19 cellular contexts compared by ENCODE assay signal in the genomic region with DNA sequence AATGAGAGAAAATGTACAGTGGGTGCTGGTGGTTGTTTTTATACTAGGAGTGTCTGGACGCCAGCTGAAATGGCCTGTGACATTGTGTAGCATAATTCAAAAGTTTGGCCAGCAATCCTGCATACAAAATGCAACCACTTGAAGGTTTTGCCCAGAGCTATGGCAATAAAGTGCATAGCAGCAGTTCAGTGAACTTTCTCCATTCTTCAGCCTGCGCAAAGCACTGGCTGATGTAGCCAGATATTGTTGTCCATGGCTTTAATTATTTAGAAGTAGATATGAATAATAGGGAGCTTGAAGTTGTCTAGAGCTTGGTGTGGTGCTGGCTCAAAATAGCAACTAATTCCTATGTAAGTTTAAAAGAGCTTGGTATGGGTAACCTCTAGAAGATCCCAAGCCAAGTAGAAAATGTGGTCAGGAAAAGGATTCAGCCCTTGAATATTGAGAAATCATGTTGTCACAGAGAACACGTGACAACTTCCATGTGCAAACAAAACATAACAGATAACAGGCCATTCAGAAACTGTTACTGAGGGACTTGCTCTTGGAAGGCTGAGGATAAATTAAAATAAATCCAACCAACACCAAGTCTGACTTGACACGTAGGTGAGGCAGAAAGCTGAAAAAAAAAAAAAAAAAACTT. TPM values are rescaled to one million over a fixed set of nuclear protein-coding genes. Genes with fewer than 3 reads are reported as not detected.
DNase-seq lines count a peak whose midpoint lies in the region; ATAC-seq and TF ChIP-seq lines count a peak whose summit lies in the region.
"Had no signal": no experiment of that assay in that cellular context is flagged by ENCODE, and none has a peak within 500 bp of the region (broad histone marks: within the 10 kb centered on the region; RNA-seq: fewer than 3 reads in every experiment).

No MANE protein-coding gene starts in this region.

- H3K4me2 ChIP-seq in mesenchymal stem cell (ENCODE audit: low read length, poor library complexity, severe bottlenecking), result no peak overlapping the region

- no peak overlapping the region for H3K14ac ChIP-seq in mesenchymal stem cell (ENCODE audit: low read length in 2 of 2)

- H3K4me3 ChIP-seq in epithelial cell of esophagus (ENCODE audit: low read length) (no peak overlapping the region), mesenchymal stem cell (ENCODE audit: insufficient read depth in 1 of 2, low read depth in 1 of 2, low read length in 2 of 2) (no peak overlapping the region), suprapubic skin (no peak overlapping the region)
- H3K4me3 ChIP-seq: Peyer's patch, sigmoid colon had no signal

- no peak overlapping the region for H4K8ac ChIP-seq in mesenchymal stem cell (ENCODE audit: low read length)

- H3K27ac ChIP-seq in mesenchymal stem cell (ENCODE audit: low read length, poor library complexity, severe bottlenecking), result no peak overlapping the region
- H3K27ac ChIP-seq in suprapubic skin, result no peak overlapping the region
- H3K27ac ChIP-seq: Peyer's patch, sigmoid colon, VCaP had no signal

- H3K36me3 ChIP-seq in mesenchymal stem cell (ENCODE audit: control insufficient read depth in 1 of 2, insufficient read depth in 2 of 2, low read depth in 1 of 2, low read length in 2 of 2) (no peaks in the 10 kb centered on the region), suprapubic skin (no peaks in the 10 kb centered on the region)
- H3K36me3 ChIP-seq: Peyer's patch, sigmoid colon had no signal

- TF ChIP-seq EP300 in suprapubic skin (IDR thresholded peaks at IDR 0.05), result no peak

- peak overlapping the region in 1 of 2 experiments; percentile 12 for H3K18ac ChIP-seq in mesenchymal stem cell (ENCODE audit: low read depth in 1 of 2, low read length in 2 of 2)

- no peak for TF ChIP-seq CTCF in epithelial cell of esophagus (IDR thresholded peaks at IDR 0.05; ENCODE audit: insufficient read depth, low read depth, low read length, missing control alignments)
- TF ChIP-seq CTCF in suprapubic skin (IDR thresholded peaks at IDR 0.05), result no peak

- no peak overlapping the region for H2BK12ac ChIP-seq in mesenchymal stem cell (ENCODE audit: low read length in 2 of 2)

- H3K79me1 ChIP-seq in mesenchymal stem cell (replicated peaks; ENCODE audit: low read length, poor library complexity, severe bottlenecking), result no peaks in the 10 kb centered on the region

- no peak overlapping the region for H3K9ac ChIP-seq in mesenchymal stem cell (ENCODE audit: low read length)

- no peak overlapping the region for H3K23ac ChIP-seq in mesenchymal stem cell (ENCODE audit: low read length in 2 of 2)

- no peak overlapping the region for H4K91ac ChIP-seq in mesenchymal stem cell (ENCODE audit: low read length)

- H2AK5ac ChIP-seq in mesenchymal stem cell (ENCODE audit: low read length, severe bottlenecking), result no peak overlapping the region

- DNase-seq in DMS153 (lab: John Stamatoyannopoulos, UW), result peak; percentile 48
- DNase-seq in NCI-H2029 treated with DMSO at 0.1 percent for 48 hours (lab: John Stamatoyannopoulos, UW), result peak; percentile 12
- DNase-seq in epithelial cell of esophagus (ENCODE audit: low read depth), result peak; percentile 21
- peak; percentile 70 for DNase-seq in mesenchymal stem cell
- no peak for DNase-seq in COLO668 (lab: John Stamatoyannopoulos, UW; ENCODE audit: unreplicated experiment)
- DNase-seq in suprapubic skin (ENCODE audit: low spot score in 2 of 2), result no peak
- DNase-seq in hepatic stellate cell (ENCODE audit: low spot score), result no peak
- DNase-seq: activated CD8-positive, alpha-beta T cell treated with anti-CD3 and anti-CD28 coated beads, Interleukin-2, amount 10 ng/mL, durations not matched to agents 7 days and 5 days; COR-L47; GF-D8; HCEC 1CT; NCI-H2081; NCI-H82; Peyer's patch; sigmoid colon; substantia nigra; SW 1271 had no signal

- TF ChIP-seq POLR2A in suprapubic skin (IDR thresholded peaks at IDR 0.05), result no peak

- H3K27me3 ChIP-seq in mesenchymal stem cell (ENCODE audit: control insufficient read depth in 1 of 2, insufficient read depth in 1 of 2, low read length in 2 of 2) (no peaks in the 10 kb centered on the region), suprapubic skin (no peaks in the 10 kb centered on the region)
- H3K27me3 ChIP-seq: Peyer's patch, sigmoid colon had no signal

- H3K4ac ChIP-seq in mesenchymal stem cell (ENCODE audit: low read depth in 1 of 2, low read length in 2 of 2), result no peak overlapping the region

- no peaks in the 10 kb centered on the region for H3K4me1 ChIP-seq in mesenchymal stem cell (ENCODE audit: control insufficient read depth, insufficient read depth, low read depth, low read length)
- peaks cover 4% of the 10 kb centered on the region for H3K4me1 ChIP-seq in suprapubic skin
- H3K4me1 ChIP-seq: sigmoid colon had no signal

- no peak for ATAC-seq in HG03457 (IDR thresholded peaks at IDR 0.05; ENCODE audit: unreplicated experiment)
- ATAC-seq: activated CD8-positive, alpha-beta T cell treated with anti-CD3 and anti-CD28 coated beads, Interleukin-2, amount 10 ng/mL, durations not matched to agents 7 days and 5 days had no signal

- H3K9me3 ChIP-seq in mesenchymal stem cell (ENCODE audit: control insufficient read depth, low read length), result no peaks in the 10 kb centered on the region
- H3K9me3 ChIP-seq in suprapubic skin, result no peaks in the 10 kb centered on the region
- H3K9me3 ChIP-seq: Peyer's patch, sigmoid colon had no signal

- WGBS in mesenchymal stem cell, result 97% methylated on average over 2 of the region's 4 CpGs
- 81% methylated on average over 4 of the region's 4 CpGs for WGBS in suprapubic skin

- H2AFZ ChIP-seq in mesenchymal stem cell (ENCODE audit: low read depth, low read length), result no peak overlapping the region

- H2BK5ac ChIP-seq in mesenchymal stem cell (ENCODE audit: low read depth, low read length, poor library complexity, severe bottlenecking), result no peak overlapping the region

- no peak overlapping the region for H2BK120ac ChIP-seq in mesenchymal stem cell (ENCODE audit: low read depth, low read length)

- H2BK15ac ChIP-seq in mesenchymal stem cell (ENCODE audit: low read depth, poor library complexity, severe bottlenecking), result no peak overlapping the region

RNA-seq across cellular contexts. Expression of a gene that starts 33.4 kb away (rescaled TPM):
- polyA plus RNA-seq in mesenchymal stem cell (2013, experiment 1 of 2), result 4.2 TPM
- polyA plus RNA-seq in mesenchymal stem cell (2013, experiment 2 of 2), result 4.1 TPM
- 10 to 100 TPM; 16.8 to 84.2 (median 32.2) TPM for total RNA-seq in suprapubic skin

Comparison
In these comparisons a context has a peak if more than half of its experiments do, and no peak if none do; other contexts are left out.
1. DNase-seq: peak in DMS153 (single experiment), NCI-H2029 treated with DMSO at 0.1 percent for 48 hours (single experiment), epithelial cell of esophagus (single experiment) and mesenchymal stem cell (single experiment); none in COLO668 (single experiment), suprapubic skin (0 of 2) and hepatic stellate cell (single experiment).